ENCODE assay signal across 9 cellular contexts in genomic region chr11:14386895-14387480, GRCh38.
DNase-seq lines count a peak whose midpoint lies in the region; ATAC-seq and TF ChIP-seq lines count a peak whose summit lies in the region.
"Had no signal": no experiment of that assay in that cellular context is flagged by ENCODE, and none has a peak within 500 bp of the region (broad histone marks: within the 10 kb centered on the region; RNA-seq: fewer than 3 reads in every experiment).

No MANE protein-coding gene starts in this region.

- ATAC-seq in GM19035 (IDR thresholded peaks at IDR 0.05; ENCODE audit: unreplicated experiment), result no peak

- DNase-seq in NCI-H2171 treated with DMSO at 0.1 percent for 48 hours (lab: John Stamatoyannopoulos, UW) (peak; percentile 34), NCI-H2171 (lab: John Stamatoyannopoulos, UW) (no peak), astrocyte of the spinal cord (ENCODE audit: low read depth, low spot score) (peak; percentile 78), hepatic stellate cell (ENCODE audit: low spot score) (peak; percentile 68), stromal cell of bone marrow (ENCODE audit: low read depth) (peak; percentile 50), NCI-H128 (lab: John Stamatoyannopoulos, UW; ENCODE audit: unreplicated experiment) (no peak)
- no peak for DNase-seq in activated CD4-positive, CD25-positive, alpha-beta regulatory T cell (lab: John Stamatoyannopoulos, UW)
- DNase-seq: activated CD4-positive, alpha-beta T cell treated with anti-CD3 and anti-CD28 coated beads, Interleukin-2, amount 10 ng/mL, durations not matched to agents 24 days and 14 days had no signal

- in situ Hi-C loops in astrocyte of the spinal cord (cut with HindIII; ENCODE audit: low sequenced_read_pairs), result no loop called here

- no peak overlapping the region for H3K4me3 ChIP-seq in astrocyte of the spinal cord (ENCODE audit: low read depth, low read length)

- TF ChIP-seq CTCF in astrocyte of the spinal cord (IDR thresholded peaks at IDR 0.05; ENCODE audit: low read depth, low read length), result no peak

Comparison
In these comparisons a context has a peak if more than half of its experiments do, and no peak if none do; other contexts are left out.
1. DNase-seq: peak in NCI-H2171 treated with DMSO at 0.1 percent for 48 hours (single experiment), astrocyte of the spinal cord (single experiment), hepatic stellate cell (single experiment) and stromal cell of bone marrow (single experiment); none in NCI-H2171 (single experiment), activated CD4-positive, CD25-positive, alpha-beta regulatory T cell (0 of 4) and NCI-H128 (single experiment).